ENCODE assay signal across 32 cellular contexts in the genomic region with DNA sequence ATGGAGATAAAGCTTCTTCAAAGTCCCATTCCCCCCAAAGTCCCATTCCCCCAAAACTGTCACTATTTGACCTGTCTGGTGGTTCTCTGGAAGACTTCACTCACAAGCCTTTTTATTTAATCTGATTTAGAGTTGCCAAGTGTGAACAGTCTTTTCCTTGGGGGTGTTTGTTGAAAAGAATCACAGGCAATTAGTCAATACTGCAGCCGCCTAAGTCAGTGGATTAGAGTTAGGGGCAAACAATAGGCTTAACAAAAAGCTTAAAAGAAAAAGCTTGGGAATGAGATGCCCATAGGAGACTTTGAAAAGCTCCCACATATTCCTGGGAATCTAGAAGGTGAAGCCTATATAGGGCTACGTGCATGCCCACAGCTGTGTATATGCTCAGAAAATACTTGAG.
"Had no signal": no experiment of that assay in that cellular context is flagged by ENCODE, and none has a peak within 500 bp of the region (broad histone marks: within the 10 kb centered on the region; RNA-seq: fewer than 3 reads in every experiment).

No MANE protein-coding gene starts in this region.

- H3K4me3 Mint-ChIP-seq: activated CD4-positive, alpha-beta T cell treated with anti-CD3 and anti-CD28 coated beads, Interleukin-2, amount 10 ng/mL, durations not matched to agents 24 days and 14 days; activated CD8-positive, alpha-beta T cell treated with anti-CD3 and anti-CD28 coated beads for 36 hours; activated naive CD4-positive, alpha-beta T cell treated with anti-CD3 and anti-CD28 coated beads for 36 hours; activated naive CD8-positive, alpha-beta T cell treated with anti-CD3 and anti-CD28 coated beads for 36 hours; activated T-cell treated with anti-CD3 and anti-CD28 coated beads, Interleukin-2, amount 50 U/mL, for 4 hours; activated T-helper 1 cell treated with anti-CD3 and anti-CD28 coated beads, Interleukin-12 subunit alpha, Interleukin-12 subunit beta, Interleukin-2, Interleukin-4 antibody, amounts not matched to agents 30 ng/mL and 10 ng/mL and 1 ng/mL, durations not matched to agents 14 hours and 24 hours and 36 hours had no signal

- H3K36me3 ChIP-seq: ascending aorta, cardiac muscle cell, MG63 had no signal

- H3K27ac ChIP-seq: ascending aorta, cardiac muscle cell, VCaP had no signal

- H3K27me3 ChIP-seq: ascending aorta, cardiac muscle cell, MG63 had no signal

- H3K27me3 Mint-ChIP-seq: activated CD4-positive, alpha-beta T cell treated with anti-CD3 and anti-CD28 coated beads, Interleukin-2, amount 10 ng/mL, durations not matched to agents 24 days and 14 days; activated CD8-positive, alpha-beta T cell treated with anti-CD3 and anti-CD28 coated beads for 36 hours; activated naive CD8-positive, alpha-beta T cell treated with anti-CD3 and anti-CD28 coated beads for 36 hours; central memory CD8-positive, alpha-beta T cell had no signal

- H3K4me1 ChIP-seq: ascending aorta had no signal

- DNase-seq: activated CD4-positive, alpha-beta T cell treated with anti-CD3 and anti-CD28 coated beads, Interleukin-2, amount 10 ng/mL, durations not matched to agents 24 days and 14 days; activated CD4-positive, alpha-beta T cell treated with anti-CD3 and anti-CD28 coated beads, Interleukin-2, amount 50 U/mL, for 4 hours; activated CD8-positive, alpha-beta T cell treated with anti-CD3 and anti-CD28 coated beads for 36 hours; activated gamma-delta T cell treated with Interleukin-2 at 50 U/mL for 16 hours; activated naive CD4-positive, alpha-beta T cell treated with anti-CD3 and anti-CD28 coated beads for 36 hours; activated naive CD8-positive, alpha-beta T cell treated with anti-CD3 and anti-CD28 coated beads for 36 hours; activated T-cell treated with anti-CD3 and anti-CD28 coated beads for 4 hours; activated T-cell treated with anti-CD3 and anti-CD28 coated beads, Interleukin-2, amount 50 U/mL, for 4 hours; amygdala; Karpas-422; MG63; NCI-H1048; NCI-H1105 treated with DMSO at 0.1 percent for 48 hours; NCI-H1436; NCI-H1694; NCI-H1930; NCI-H2081 treated with DMSO at 0.1 percent for 48 hours; NCI-H226; NCI-H446 treated with DMSO at 0.1 percent for 48 hours; NCI-H524; NCI-H69; OCI-M1; Right ventricle myocardium superior; SW 1271; T-helper 1 cell; T-helper 2 cell; T-helper 9 cell had no signal

- ATAC-seq: activated CD8-positive, alpha-beta T cell treated with anti-CD3 and anti-CD28 coated beads for 36 hours; activated T-cell treated with anti-CD3 and anti-CD28 coated beads, Interleukin-2, amount 50 U/mL, for 4 hours had no signal

- H3K4me3 ChIP-seq: ascending aorta, cardiac muscle cell, MG63 had no signal

- H3K27ac Mint-ChIP-seq: activated CD8-positive, alpha-beta T cell treated with anti-CD3 and anti-CD28 coated beads for 36 hours; activated naive CD4-positive, alpha-beta T cell treated with anti-CD3 and anti-CD28 coated beads for 36 hours; activated naive CD8-positive, alpha-beta T cell treated with anti-CD3 and anti-CD28 coated beads for 36 hours; activated T-helper 1 cell treated with anti-CD3 and anti-CD28 coated beads, Interleukin-12 subunit alpha, Interleukin-12 subunit beta, Interleukin-2, Interleukin-4 antibody, amounts not matched to agents 30 ng/mL and 10 ng/mL and 1 ng/mL, durations not matched to agents 14 hours and 24 hours and 36 hours had no signal
